In the genomic region with DNA sequence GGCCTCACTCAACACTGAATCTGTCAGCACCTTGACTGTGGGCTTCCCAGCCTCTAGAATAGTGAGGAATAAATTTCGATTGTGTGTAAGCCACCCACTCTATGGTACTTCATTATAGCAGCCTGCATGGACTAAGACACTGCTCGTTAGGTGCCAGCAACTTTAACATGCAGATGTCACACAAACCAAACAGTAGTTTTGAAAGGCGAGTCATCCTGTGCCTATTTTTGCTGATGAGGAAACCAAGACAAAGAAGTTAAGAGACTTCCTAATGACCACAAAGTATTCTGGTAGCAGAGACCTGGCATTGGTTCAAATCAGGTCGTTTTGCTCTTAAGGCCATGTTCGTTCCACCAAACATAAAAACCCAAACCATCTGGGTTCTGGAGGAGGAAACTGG, we compare ENCODE assay signal across 1 cellular context.
TF ChIP-seq lines count a peak whose summit lies in the region.

No MANE protein-coding gene starts in this region.

TF ChIP-seq in GM12878, 131 proteins besides CTCF, POLR2A, EP300 and RAD21:
- TF ChIP-seq MXI1 (IDR thresholded peaks at IDR 0.05; ENCODE audit: low read depth, low read length) (no peak), RUNX3 (IDR thresholded peaks at IDR 0.05; ENCODE audit: low read length) (peak; percentile 65)
